23 cellular contexts compared by ENCODE assay signal in genomic region chr2:26552641-26553040, GRCh38.
"Had no signal": no experiment of that assay in that cellular context is flagged by ENCODE, and none has a peak within 500 bp of the region (broad histone marks: within the 10 kb centered on the region; RNA-seq: fewer than 3 reads in every experiment).

No MANE protein-coding gene starts in this region.

- DNase-seq: activated B cell treated with CpG ODN at 0.5 μM for 24 hours; activated CD4-positive, alpha-beta T cell treated with anti-CD3 and anti-CD28 coated beads for 1 hour; activated CD4-positive, alpha-beta T cell treated with anti-CD3 and anti-CD28 coated beads, Interleukin-2, amount 10 ng/mL, durations not matched to agents 24 days and 14 days; activated CD4-positive, alpha-beta T cell treated with anti-CD3 and anti-CD28 coated beads, Interleukin-2, amount 50 U/mL, for 48 hours; activated CD8-positive, alpha-beta memory T cell treated with anti-CD3 and anti-CD28 coated beads, Interleukin-2, amount 10 ng/mL, durations not matched to agents 7 days and 5 days; activated gamma-delta T cell treated with Interleukin-2 at 50 U/mL for 16 hours; activated naive CD4-positive, alpha-beta T cell treated with anti-CD3 and anti-CD28 coated beads, Interleukin-2, amount 10 ng/mL, durations not matched to agents 7 days and 5 days; activated T-cell treated with anti-CD3 and anti-CD28 coated beads, Interleukin-2, amount 50 U/mL, for 24 hours; body of pancreas; MM.1S; NCI-H1105; NCI-H1436; NCI-H1694 treated with DMSO at 0.1 percent for 48 hours; NCI-H2081; NCI-H510A treated with DMSO at 0.1 percent for 48 hours; NK-92 treated with Interleukin-12 subunit alpha and Interleukin-12 subunit beta, amount 100 ng/mL, for 24 hours; OCI-M1; Peyer's patch; SHP77 treated with DMSO at 0.1 percent for 48 hours; T-helper 17 cell; T-helper 9 cell had no signal

- H3K27ac ChIP-seq: ascending aorta, body of pancreas, Peyer's patch, RWPE1 had no signal

- H3K27me3 ChIP-seq: ascending aorta, body of pancreas, Peyer's patch had no signal

- ATAC-seq: activated CD8-positive, alpha-beta memory T cell treated with anti-CD3 and anti-CD28 coated beads, Interleukin-2, amount 10 ng/mL, durations not matched to agents 7 days and 5 days; body of pancreas; T-helper 17 cell had no signal

- H3K4me1 ChIP-seq: ascending aorta, body of pancreas, Peyer's patch had no signal

- H3K4me3 ChIP-seq: ascending aorta, body of pancreas, Peyer's patch had no signal

- H3K9me3 ChIP-seq: ascending aorta, body of pancreas, Peyer's patch had no signal

- H3K36me3 ChIP-seq: ascending aorta, Peyer's patch had no signal
